8 cellular contexts compared by ENCODE assay signal in genomic region chr3:39808467-39809180, GRCh38. TPM values are rescaled to one million over a fixed set of nuclear protein-coding genes. Genes with fewer than 3 reads are reported as not detected.
DNase-seq lines count a peak whose midpoint lies in the region; ATAC-seq, FAIRE-seq and TF ChIP-seq lines count a peak whose summit lies in the region.

No MANE protein-coding gene starts in this region.

- no peaks in the 10 kb centered on the region for H3K9me1 ChIP-seq in keratinocyte (ENCODE audit: control insufficient read depth, extremely low read depth, insufficient read depth, low read length)

- TF ChIP-seq CTCF in astrocyte of the cerebellum (IDR thresholded peaks at IDR 0.05; ENCODE audit: low read depth, low read length, missing control alignments), result no peak
- no peak for TF ChIP-seq CTCF in keratinocyte (optimal IDR thresholded peaks at IDR 0.05 in 1 of 3, IDR thresholded peaks at IDR 0.05 in 1 of 3, conservative IDR thresholded peaks at IDR 0.05 in 1 of 3; ENCODE audit: extremely low read depth in 1 of 3, insufficient read depth in 2 of 3, low read length in 3 of 3)

- H3K4me2 ChIP-seq in keratinocyte (ENCODE audit: control insufficient read depth, extremely low read depth, insufficient read depth, low read depth, low read length), result peak overlapping the region; percentile 11

- no peak overlapping the region for H2AFZ ChIP-seq in keratinocyte (ENCODE audit: control insufficient read depth, low read length)

- ATAC-seq in HG03196 (IDR thresholded peaks at IDR 0.05; ENCODE audit: unreplicated experiment), result peak; percentile 10
- no peak for ATAC-seq in stimulated activated naive B cell treated with anti-CD40 and anti-IgM and Interleukin-4, amounts not matched to agents 10 μg/mL and 1 μg/mL and 100 μg/mL, for 72 hours (replicated peaks)
- ATAC-seq in GM18858 (IDR thresholded peaks at IDR 0.05; ENCODE audit: unreplicated experiment), result no peak
- ATAC-seq in HG02588 (IDR thresholded peaks at IDR 0.05; ENCODE audit: unreplicated experiment), result no peak
- no peak for ATAC-seq in GM18505 (IDR thresholded peaks at IDR 0.05; ENCODE audit: unreplicated experiment)

- peaks cover 49% of the 10 kb centered on the region for H3K27me3 ChIP-seq in keratinocyte (ENCODE audit: control insufficient read depth, extremely low read depth, insufficient read depth, low read length)

- no peak overlapping the region for H3K9ac ChIP-seq in keratinocyte (ENCODE audit: control insufficient read depth, extremely low read depth, insufficient read depth, low read length)

- peak overlapping the region; percentile 71 for H3K27ac Mint-ChIP-seq in stimulated activated naive B cell treated with anti-CD40 and anti-IgM and Interleukin-4, amounts not matched to agents 10 μg/mL and 1 μg/mL and 100 μg/mL, for 72 hours

- peak; percentile 9 for DNase-seq in EH (ENCODE audit: low read depth)
- DNase-seq in astrocyte of the cerebellum (ENCODE audit: low read depth), result no peak
- no peak for DNase-seq in keratinocyte (ENCODE audit: low read depth, low spot score)
- DNase-seq in stimulated activated naive B cell treated with anti-CD40 and anti-IgM and Interleukin-4, amounts not matched to agents 10 μg/mL and 1 μg/mL and 100 μg/mL, for 72 hours, result no peak

- peaks cover 4 to 8% of the 10 kb centered on the region in 2 donors for H3K36me3 Mint-ChIP-seq in stimulated activated naive B cell treated with anti-CD40 and anti-IgM and Interleukin-4, amounts not matched to agents 10 μg/mL and 1 μg/mL and 100 μg/mL, for 72 hours

- FAIRE-seq in keratinocyte (lab: Jason Lieb, UNC), result no peak

- H4K20me1 ChIP-seq in keratinocyte (ENCODE audit: control insufficient read depth, extremely low read depth, insufficient read depth, low read length), result no peaks in the 10 kb centered on the region

- no peaks in the 10 kb centered on the region for H3K9me3 ChIP-seq in keratinocyte (ENCODE audit: control insufficient read depth, low read depth, low read length)

- no peaks in the 10 kb centered on the region for H3K79me2 ChIP-seq in keratinocyte (ENCODE audit: control insufficient read depth, insufficient read depth, low read length)

- no peak overlapping the region for H3K27ac ChIP-seq in keratinocyte (ENCODE audit: control insufficient read depth, insufficient read depth, low read length)

- H3K27me3 Mint-ChIP-seq in stimulated activated naive B cell treated with anti-CD40 and anti-IgM and Interleukin-4, amounts not matched to agents 10 μg/mL and 1 μg/mL and 100 μg/mL, for 72 hours, result peaks cover 74 to 81% of the 10 kb centered on the region in 2 donors

- H3K4me1 Mint-ChIP-seq in stimulated activated naive B cell treated with anti-CD40 and anti-IgM and Interleukin-4, amounts not matched to agents 10 μg/mL and 1 μg/mL and 100 μg/mL, for 72 hours, result peaks cover 18 to 20% of the 10 kb centered on the region in 2 donors

- no peaks in the 10 kb centered on the region for H3K36me3 ChIP-seq in keratinocyte (ENCODE audit: control insufficient read depth in 2 of 2, extremely low read depth in 1 of 2, insufficient read depth in 2 of 2, low read length in 2 of 2)

- peaks cover 5 to 9% of the 10 kb centered on the region in 2 donors for H3K9me3 Mint-ChIP-seq in stimulated activated naive B cell treated with anti-CD40 and anti-IgM and Interleukin-4, amounts not matched to agents 10 μg/mL and 1 μg/mL and 100 μg/mL, for 72 hours

- dilution Hi-C loops in keratinocyte (cut with MboI; ENCODE audit: extremely low pct_ligation_motif_present, low sequenced_read_pairs), result no loop called here

- H3K4me1 ChIP-seq in keratinocyte (ENCODE audit: control insufficient read depth, extremely low read depth, insufficient read depth, low read length), result peaks cover 8% of the 10 kb centered on the region

- H3K4me3 ChIP-seq in astrocyte of the cerebellum (ENCODE audit: low read depth, low read length) (peak overlapping the region; percentile 41), keratinocyte (ENCODE audit: control insufficient read depth in 2 of 3, extremely low read depth in 1 of 3, insufficient read depth in 2 of 3, low read depth in 1 of 3, low read length in 3 of 3) (peak overlapping the region in 1 of 3 experiments; percentile 37)

- in situ Hi-C loops in astrocyte of the cerebellum (cut with HindIII; ENCODE audit: low sequenced_read_pairs), result no loop called here

- peak overlapping the region; percentile 51 to 72 for H3K4me3 Mint-ChIP-seq in stimulated activated naive B cell treated with anti-CD40 and anti-IgM and Interleukin-4, amounts not matched to agents 10 μg/mL and 1 μg/mL and 100 μg/mL, for 72 hours

- TF ChIP-seq POLR2A in GM18505 (IDR thresholded peaks at IDR 0.05; ENCODE audit: borderline replicate concordance, extremely low read depth, insufficient read depth, insufficient read length), result no peak

RNA-seq across cellular contexts. Expression of gene MYRIP, which starts 0.8 kb away (rescaled TPM):
- polyA plus RNA-seq in keratinocyte, result 0.01 TPM in 2 of 3 replicates, not detected in the other
- not detected for polyA plus RNA-seq in keratinocyte (2011; ENCODE audit: low read depth)
- polyA plus RNA-seq in keratinocyte (2011; cell fraction: cytosol; rRNA removed), result 0.02 and 0.03 TPM in 2 replicates
- polyA plus RNA-seq in keratinocyte (2011; cell fraction: nucleus; rRNA removed), result 0.21 TPM in 1 of 2 replicates, not detected in the other
- polyA plus RNA-seq in keratinocyte (2012; ENCODE audit: low replicate concordance), result not detected in 2 replicates
- polyA minus RNA-seq in keratinocyte, result not detected in 3 replicates
- polyA minus RNA-seq in keratinocyte (2011; cell fraction: cytosol; rRNA and poly(A)+ RNA removed), result not detected
- not detected in 2 replicates for polyA minus RNA-seq in keratinocyte (2011; cell fraction: nucleus; rRNA and poly(A)+ RNA removed)
